In genomic region chr17:55664287-55664686, GRCh38 we compare ENCODE assay signal across 9 cellular contexts. TPM values are rescaled to one million over a fixed set of nuclear protein-coding genes. Genes with fewer than 3 reads are reported as not detected.
DNase-seq lines count a peak whose midpoint lies in the region; ATAC-seq and TF ChIP-seq lines count a peak whose summit lies in the region.
"Had no signal": no experiment of that assay in that cellular context is flagged by ENCODE, and none has a peak within 500 bp of the region (broad histone marks: within the 10 kb centered on the region; RNA-seq: fewer than 3 reads in every experiment).

No MANE protein-coding gene starts in this region.

- no peak overlapping the region for H3K27ac ChIP-seq in lower lobe of right lung
- H3K27ac ChIP-seq: hepatocyte had no signal

- H3K4me3 ChIP-seq in lower lobe of right lung = no peak overlapping the region
- H3K4me3 ChIP-seq: hepatocyte had no signal

- H3K9me3 ChIP-seq in lower lobe of right lung = no peaks in the 10 kb centered on the region

- H3K36me3 ChIP-seq in lower lobe of right lung = no peaks in the 10 kb centered on the region

- intact Hi-C loops in lower lobe of right lung (cut with DNase I) = no loop called here

- H3K27me3 ChIP-seq in lower lobe of right lung (ENCODE audit: low read depth) = no peaks in the 10 kb centered on the region
- H3K27me3 ChIP-seq: hepatocyte had no signal

- H3K4me1 ChIP-seq in lower lobe of right lung = peaks cover 24% of the 10 kb centered on the region

- ATAC-seq in GM18868 (IDR thresholded peaks at IDR 0.05; ENCODE audit: unreplicated experiment) (peak; percentile 92), GM21825 (IDR thresholded peaks at IDR 0.05; ENCODE audit: unreplicated experiment) (peak; percentile 69), HG03565 (IDR thresholded peaks at IDR 0.05; ENCODE audit: unreplicated experiment) (peak; percentile 91), lower lobe of right lung (peak; percentile 71 to 77), GM21360 (IDR thresholded peaks at IDR 0.05; ENCODE audit: unreplicated experiment) (no peak)

- no peak for TF ChIP-seq CTCF in lower lobe of right lung (IDR thresholded peaks at IDR 0.05)

- no peak for DNase-seq in lower lobe of right lung
- no peak for DNase-seq in OCI-M2 (lab: John Stamatoyannopoulos, UW; ENCODE audit: unreplicated experiment)
- no peak for DNase-seq in NCI-H524 (lab: John Stamatoyannopoulos, UW)
- DNase-seq in activated CD8-positive, alpha-beta memory T cell treated with anti-CD3 and anti-CD28 coated beads for 24 hours = no peak

RNA-seq across cellular contexts. Expression of gene TMEM100, which starts 58.4 kb away (rescaled TPM):
- total RNA-seq in lower lobe of right lung = 443 TPM
